1 cellular context compared by ENCODE assay signal in the genomic region with DNA sequence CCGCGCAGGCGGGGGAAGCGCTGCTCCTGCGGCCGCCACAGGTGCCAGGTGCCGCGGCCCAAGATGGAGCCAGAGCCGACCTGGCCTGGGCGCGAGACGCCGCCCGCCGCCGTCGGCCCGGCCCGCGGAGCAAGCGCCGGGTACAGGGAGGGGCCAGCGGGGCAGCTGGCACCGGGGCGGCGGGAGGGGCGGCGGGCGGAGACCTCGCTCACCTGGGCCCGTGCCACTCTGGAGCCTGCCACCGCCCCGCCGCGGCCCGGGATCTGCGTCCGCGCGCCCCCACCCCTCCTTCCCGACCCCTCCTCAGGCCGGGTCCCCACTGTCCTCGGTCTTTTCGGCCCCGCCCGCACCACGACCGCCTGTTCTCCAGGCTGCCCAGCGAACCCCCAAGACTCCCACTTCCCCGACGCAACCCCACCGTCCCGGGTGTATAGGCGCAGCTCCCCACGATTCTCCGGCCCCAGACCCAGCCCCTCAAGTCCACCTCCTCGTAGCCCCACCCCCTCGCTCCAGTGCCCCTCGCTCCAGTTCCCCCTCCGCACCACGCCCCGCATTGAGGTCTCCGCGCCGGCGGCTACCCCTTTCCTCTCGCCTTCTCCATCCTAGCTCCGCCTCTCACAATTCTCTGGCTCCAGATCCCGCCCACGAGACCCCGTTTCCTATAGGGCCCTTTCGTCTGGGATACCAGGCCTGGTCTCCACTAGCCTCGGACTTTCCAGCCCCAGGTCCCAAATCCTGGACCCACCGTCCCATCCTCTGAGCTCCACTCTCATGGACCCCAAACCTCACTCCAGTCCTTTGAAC.
TF ChIP-seq lines count a peak whose summit lies in the region.

TSS of gene GPRIN2 (minus strand) at position 144 of the 804 bp plus-strand sequence. CDS start 5,922 bp downstream, outside the sequence.

TF ChIP-seq in liver, 16 proteins besides CTCF, POLR2A, EP300 and RAD21 (continued from another document):
- TF ChIP-seq REST (IDR thresholded peaks at IDR 0.05) = no peak
- no peak for TF ChIP-seq RXRA (IDR thresholded peaks at IDR 0.05)
- TF ChIP-seq YY1 (IDR thresholded peaks at IDR 0.05) = no peak
- no peak for TF ChIP-seq TAF1 (conservative IDR thresholded peaks at IDR 0.05)
- TF ChIP-seq SP1 (IDR thresholded peaks at IDR 0.05) = no peak
